In the genomic region with DNA sequence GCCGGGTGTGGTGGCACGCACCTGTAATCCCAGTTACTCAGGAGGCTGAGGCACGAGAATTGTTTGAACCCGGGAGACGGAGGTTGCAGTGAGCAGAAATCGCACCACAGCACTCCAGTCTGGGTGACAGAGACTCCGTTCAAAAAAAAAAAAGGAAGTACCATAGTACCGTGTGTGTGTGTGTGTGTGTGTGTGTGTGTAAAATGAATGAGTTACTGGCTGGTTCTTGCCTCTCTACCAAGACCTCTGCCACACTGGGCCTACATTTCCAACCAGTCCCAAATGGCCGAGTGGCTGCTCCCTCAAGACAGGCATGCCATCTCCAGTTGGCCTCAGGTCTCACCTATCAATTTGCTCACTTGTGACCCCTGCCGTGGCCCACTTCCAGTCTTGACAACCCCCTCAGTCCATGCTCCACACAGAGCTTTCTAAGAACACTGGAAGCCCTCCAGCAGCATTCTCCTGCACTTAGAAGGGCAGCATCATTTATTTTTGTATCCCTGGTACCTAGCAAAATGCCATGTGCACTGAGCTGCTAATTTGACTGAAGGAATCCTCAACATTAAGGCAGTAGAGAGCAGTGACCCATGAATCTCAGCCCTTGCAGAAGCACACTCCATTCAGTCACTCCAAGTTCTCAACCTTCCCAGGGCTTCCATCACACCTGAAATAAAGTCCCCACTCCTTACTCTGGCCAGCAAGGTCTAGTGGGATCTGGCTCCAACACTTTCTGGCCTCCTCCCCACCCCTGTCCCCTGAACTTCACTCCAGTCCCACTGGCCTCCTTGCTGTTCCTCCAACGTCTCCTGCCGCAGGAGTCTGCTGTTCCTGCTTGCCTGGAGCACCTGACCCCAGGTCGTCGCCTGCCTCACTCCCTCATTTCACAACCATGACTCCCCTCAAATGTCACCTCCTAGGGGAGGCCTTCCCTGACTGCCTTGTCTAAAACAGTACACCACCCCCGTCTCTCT, we compare ENCODE assay signal across 10 cellular contexts. TPM values are rescaled to one million over a fixed set of nuclear protein-coding genes. Genes with fewer than 3 reads are reported as not detected.
DNase-seq lines count a peak whose midpoint lies in the region; ATAC-seq and TF ChIP-seq lines count a peak whose summit lies in the region.
"Had no signal": no experiment of that assay in that cellular context is flagged by ENCODE, and none has a peak within 500 bp of the region (broad histone marks: within the 10 kb centered on the region; RNA-seq: fewer than 3 reads in every experiment).

No MANE protein-coding gene starts in this region.

- no TSS peak for BruUV-seq in A673 (replicated peaks; lab: Mats Ljungman, UMichigan)

- intact Hi-C loops in CD4-positive, alpha-beta T cell (cut with DNase I, micrococcal nuclease) = no loop called here
- intact Hi-C loops in A673 (cut with micrococcal nuclease; ENCODE audit: unreplicated experiment) = loop anchor here (2.0 kb wide), 1 partner anchor 45 kb away; no protein-coding TSS in a partner anchor

- H3K4me3 ChIP-seq in NB4 (ENCODE audit: low read depth, low read length) = no peak overlapping the region
- no peak overlapping the region for H3K4me3 ChIP-seq in neutrophil (ENCODE audit: low read depth in 1 of 2, low read length in 1 of 2)
- no peak overlapping the region for H3K4me3 ChIP-seq in A673 (ENCODE audit: low read depth, low read length, poor library complexity, severe bottlenecking)
- H3K4me3 ChIP-seq: SJSA1 had no signal

- H3K27me3 Mint-ChIP-seq in CD4-positive, alpha-beta T cell = no peaks in the 10 kb centered on the region
- H3K27me3 Mint-ChIP-seq in central memory CD8-positive, alpha-beta T cell = no peaks in the 10 kb centered on the region

- H3K4me1 Mint-ChIP-seq in CD4-positive, alpha-beta T cell (ENCODE audit: low read depth) = peaks cover 33% of the 10 kb centered on the region
- peaks cover 71% of the 10 kb centered on the region for H3K4me1 Mint-ChIP-seq in central memory CD8-positive, alpha-beta T cell

- TF ChIP-seq POLR2A in NB4 (IDR thresholded peaks at IDR 0.05; ENCODE audit: extremely low read depth, insufficient read length) = no peak

- no peak overlapping the region for H3K27ac ChIP-seq in CD4-positive, alpha-beta T cell (ENCODE audit: low read depth, low read length)
- H3K27ac ChIP-seq in neutrophil = peak overlapping the region; percentile 61
- H3K27ac ChIP-seq in A673 (ENCODE audit: low read depth, low read length, poor library complexity, severe bottlenecking) = no peak overlapping the region
- H3K27ac ChIP-seq: SJSA1 had no signal

- no peaks in the 10 kb centered on the region for H3K9me3 Mint-ChIP-seq in CD4-positive, alpha-beta T cell
- H3K9me3 Mint-ChIP-seq in central memory CD8-positive, alpha-beta T cell = no peaks in the 10 kb centered on the region

- POLR2A ChIA-PET in CD4-positive, alpha-beta T cell (lab: Charles Lee) = interaction anchor here (0.6 to 1.9 kb wide), 2 partner anchors 56 to 690 kb away, joined by 3 to 5 read pairs; no protein-coding TSS in a partner anchor
- POLR2A ChIA-PET in A673 (lab: Charles Lee; ENCODE audit: low non-redundant PET) (no interaction called here), HEK293T (lab: Yijun Ruan, JAX) (interaction anchor here (1.1 kb wide), 1 partner anchor 56 kb away, joined by 3 read pairs; no protein-coding TSS in a partner anchor)

- peak overlapping the region; percentile 79 for H3K27ac Mint-ChIP-seq in CD4-positive, alpha-beta T cell
- peak overlapping the region; percentile 92 for H3K27ac Mint-ChIP-seq in central memory CD8-positive, alpha-beta T cell (ENCODE audit: low read depth)

- no peak for DNase-seq in CD4-positive, alpha-beta T cell
- DNase-seq in NB4 (ENCODE audit: low read depth) (peak; percentile 64), A673 (ENCODE audit: low spot score) (no peak), kidney glomerular epithelial cell (lab: John Stamatoyannopoulos, UW) (no peak), HEK293T (ENCODE audit: extremely low spot score) (no peak), GM19238 (ENCODE audit: insufficient read length, low spot score) (no peak)
- DNase-seq in central memory CD8-positive, alpha-beta T cell (ENCODE audit: low spot score in 2 of 2) = no peak
- DNase-seq: stimulated activated CD4-positive, alpha-beta T cell treated with anti-CD3 and anti-CD28 coated beads, Interleukin-2, amount 100 ng/mL, for 48 hours had no signal

- CTCF ChIA-PET in CD4-positive, alpha-beta T cell (lab: Charles Lee) = interaction anchor here (1.2 to 1.9 kb wide), 2 partner anchors 53 to 56 kb away, joined by 3 to 7 read pairs; no protein-coding TSS in a partner anchor
- CTCF ChIA-PET in A673 (lab: Charles Lee) = interaction anchor here (0.6 kb wide), 1 partner anchor 26 kb away, joined by 3 read pairs; no protein-coding TSS in a partner anchor
- CTCF ChIA-PET in HEK293T (lab: Yijun Ruan, JAX) = interaction anchor here (0.5 kb wide), 1 partner anchor 54 kb away, joined by 4 read pairs; no protein-coding TSS in a partner anchor

- no peak for ATAC-seq in CD4-positive, alpha-beta T cell (ENCODE audit: poor library complexity)
- ATAC-seq in central memory CD8-positive, alpha-beta T cell (replicated peaks; ENCODE audit: extremely low read depth, poor library complexity, severe bottlenecking) = no peak

- H3K36me3 Mint-ChIP-seq in CD4-positive, alpha-beta T cell (ENCODE audit: low read depth) = peaks cover 16% of the 10 kb centered on the region
- H3K36me3 Mint-ChIP-seq in central memory CD8-positive, alpha-beta T cell (ENCODE audit: insufficient read depth) = peaks cover 16% of the 10 kb centered on the region

- H3K4me1 ChIP-seq in neutrophil (ENCODE audit: control insufficient read depth in 1 of 2, insufficient read depth in 1 of 2, low read depth in 1 of 2, low read length in 1 of 2) (peaks cover 15 to 16% of the 10 kb centered on the region in 2 experiments), A673 (ENCODE audit: insufficient read depth, low read length, poor library complexity, severe bottlenecking) (peaks cover 1% of the 10 kb centered on the region)

- H3K27me3 ChIP-seq in CD4-positive, alpha-beta T cell (ENCODE audit: control insufficient read depth, insufficient read depth, low read length) = no peaks in the 10 kb centered on the region
- no peaks in the 10 kb centered on the region for H3K27me3 ChIP-seq in neutrophil
- no peaks in the 10 kb centered on the region for H3K27me3 ChIP-seq in A673 (replicated peaks; ENCODE audit: insufficient read depth, low read depth, low read length, poor library complexity)
- H3K27me3 ChIP-seq: SJSA1 had no signal

- H3K9me3 ChIP-seq in CD4-positive, alpha-beta T cell (ENCODE audit: control insufficient read depth, low read length) = no peaks in the 10 kb centered on the region
- H3K9me3 ChIP-seq in neutrophil = no peaks in the 10 kb centered on the region
- no peaks in the 10 kb centered on the region for H3K9me3 ChIP-seq in A673 (ENCODE audit: low read depth, low read length, poor library complexity, severe bottlenecking)
- H3K9me3 ChIP-seq: SJSA1 had no signal

- no peak for TF ChIP-seq CTCF in CD4-positive, alpha-beta T cell (IDR thresholded peaks at IDR 0.05)
- TF ChIP-seq CTCF in NB4 (IDR thresholded peaks at IDR 0.05; ENCODE audit: low read depth, low read length) = no peak
- TF ChIP-seq CTCF in neutrophil (IDR thresholded peaks at IDR 0.05) = no peak
- no peak for TF ChIP-seq CTCF in A673 (conservative IDR thresholded peaks at IDR 0.05; ENCODE audit: low read depth, low read length)

- H3K36me3 ChIP-seq in neutrophil = peaks cover 31% of the 10 kb centered on the region
- peaks cover 9% of the 10 kb centered on the region for H3K36me3 ChIP-seq in A673 (ENCODE audit: insufficient read depth, low read length, poor library complexity, severe bottlenecking)

- H3K4me3 Mint-ChIP-seq in CD4-positive, alpha-beta T cell = no peak overlapping the region
- H3K4me3 Mint-ChIP-seq in central memory CD8-positive, alpha-beta T cell = peak overlapping the region; percentile 62

TF ChIP-seq in HEK293T, 16 proteins besides CTCF, POLR2A, EP300 and RAD21:
- no peak for TF ChIP-seq ZNF384 (IDR thresholded peaks at IDR 0.05)
- no peak for TF ChIP-seq BHLHE40 (IDR thresholded peaks at IDR 0.05; ENCODE audit: borderline replicate concordance)
- TF ChIP-seq FOXM1 (IDR thresholded peaks at IDR 0.05; ENCODE audit: borderline replicate concordance) = no peak
- no peak for TF ChIP-seq HDGF (IDR thresholded peaks at IDR 0.05; ENCODE audit: borderline replicate concordance)
- TF ChIP-seq ARNT (IDR thresholded peaks at IDR 0.05) = no peak
- no peak for TF ChIP-seq FOXA1 (IDR thresholded peaks at IDR 0.05)
- TF ChIP-seq LEF1 (IDR thresholded peaks at IDR 0.05; ENCODE audit: borderline replicate concordance) = no peak
- TF ChIP-seq L3MBTL2 (conservative IDR thresholded peaks at IDR 0.05) = no peak
- TF ChIP-seq ELF4 (IDR thresholded peaks at IDR 0.05) = no peak
- TF ChIP-seq CTBP1 (IDR thresholded peaks at IDR 0.05; ENCODE audit: borderline replicate concordance) = no peak
- TF ChIP-seq NFRKB (IDR thresholded peaks at IDR 0.05) = no peak
- no peak for TF ChIP-seq PKNOX1 (IDR thresholded peaks at IDR 0.05)

RNA-seq across cellular contexts. Expression of gene COX4I2, which starts 29.9 kb away (rescaled TPM):
- not detected for total RNA-seq in CD4-positive, alpha-beta T cell
- total RNA-seq in A673 (2021) = not detected in 2 replicates
- total RNA-seq: SJSA1 had no signal

RNA-seq across cellular contexts. Expression of gene BCL2L1, which starts 55.1 kb away (rescaled TPM):
- total RNA-seq in CD4-positive, alpha-beta T cell = 10 to 100 TPM; 11.8 to 11.9 TPM
- total RNA-seq in A673 (2021) = 44.5 and 47.8 TPM in 2 replicates
